In genomic region chr1:39625462-39626273, GRCh38 we compare ENCODE assay signal across 2 cellular contexts.
A peak's percentile ranks its signal among the peaks of the same experiment; 100 is the strongest.
TF ChIP-seq lines count a peak whose summit lies in the region.

No MANE protein-coding gene starts in this region.

TF ChIP-seq in IMR-90, 13 proteins besides CTCF, POLR2A, EP300 and RAD21:
- TF ChIP-seq MAFK (IDR thresholded peaks at IDR 0.05; ENCODE audit: low read depth, low read length) (no peak), USF2 (IDR thresholded peaks at IDR 0.05; ENCODE audit: low read depth, low read length) (peak; percentile 11; the same call in 1 of the 2 replicates), CEBPB (IDR thresholded peaks at IDR 0.05; ENCODE audit: low read depth, low read length) (peak; percentile 85)

TF ChIP-seq in liver, 16 proteins besides CTCF, POLR2A, EP300 and RAD21:
- TF ChIP-seq TAF1 (conservative IDR thresholded peaks at IDR 0.05) (no peak), REST (IDR thresholded peaks at IDR 0.05) (peak; percentile 47), SP1 (IDR thresholded peaks at IDR 0.05) (peak; percentile 47), RXRA (IDR thresholded peaks at IDR 0.05) (peak in 1 of 2 donors; percentile 41), NR2F2 (IDR thresholded peaks at IDR 0.05) (peak; percentile 96)
TF ChIP-seq in liver: peak in this region for 4.
